In genomic region chr16:46673320-46674013, GRCh38 we compare ENCODE assay signal across 7 cellular contexts. TPM values are rescaled to one million over a fixed set of nuclear protein-coding genes. Genes with fewer than 3 reads are reported as not detected.
DNase-seq lines count a peak whose midpoint lies in the region; ATAC-seq and TF ChIP-seq lines count a peak whose summit lies in the region.

No MANE protein-coding gene starts in this region.

- H2AFZ ChIP-seq in mammary epithelial cell (ENCODE audit: low read depth, low read length) = no peak overlapping the region

- no peak overlapping the region for H3K9ac ChIP-seq in mammary epithelial cell (ENCODE audit: insufficient read depth, low read length)

- H3K27me3 ChIP-seq in mammary epithelial cell (ENCODE audit: insufficient read depth, low read length) (no peaks in the 10 kb centered on the region), kidney epithelial cell (ENCODE audit: control insufficient read depth, insufficient read depth, low read length) (no peaks in the 10 kb centered on the region)

- no peaks in the 10 kb centered on the region for H3K9me3 Mint-ChIP-seq in T-cell

- in situ Hi-C loops in mammary epithelial cell (cut with MboI; ENCODE audit: low sequenced_read_pairs in 2 of 2) = loop anchor here (10.0 kb wide), 1 partner anchor 121 kb away; no protein-coding TSS in a partner anchor

- no TSS peak for BruUV-seq in mammary epithelial cell (replicated peaks; lab: Mats Ljungman, UMichigan)

- no peaks in the 10 kb centered on the region for H3K27me3 Mint-ChIP-seq in T-cell

- H3K4me2 ChIP-seq in mammary epithelial cell (ENCODE audit: insufficient read depth, low read depth, low read length) = no peak overlapping the region

- H3K4me3 ChIP-seq in HFF-Myc (replicated peaks; ENCODE audit: low read depth, low read length) (no peak overlapping the region), mammary epithelial cell (replicated peaks in 1 of 3; ENCODE audit: insufficient read depth in 1 of 3, low read depth in 2 of 3, low read length in 3 of 3) (no peak overlapping the region), kidney epithelial cell (ENCODE audit: low read depth, low read length) (no peak overlapping the region)

- dilution Hi-C loops in mammary epithelial cell (cut with HindIII; ENCODE audit: low sequenced_read_pairs) = no loop called here

- peak; percentile 73 to 91 (median 81) for ATAC-seq in T-cell (replicated peaks in 1 of 4)

- peaks cover 47% of the 10 kb centered on the region for H3K36me3 ChIP-seq in mammary epithelial cell (ENCODE audit: insufficient read depth, low read length)
- peaks cover 1% of the 10 kb centered on the region for H3K36me3 ChIP-seq in kidney epithelial cell (ENCODE audit: control insufficient read depth, insufficient read depth, low read length)

- H3K36me3 Mint-ChIP-seq in T-cell = peaks cover 48% of the 10 kb centered on the region

- H4K20me1 ChIP-seq in mammary epithelial cell (ENCODE audit: insufficient read depth, low read length) = no peaks in the 10 kb centered on the region

- no peaks in the 10 kb centered on the region for H3K9me3 ChIP-seq in mammary epithelial cell (replicated peaks; ENCODE audit: insufficient read depth, low read length)

- TF ChIP-seq CTCF in GM12873 (IDR thresholded peaks at IDR 0.05; ENCODE audit: insufficient read depth, low read depth, low read length, missing control alignments) (peak; percentile 98), HFF-Myc (IDR thresholded peaks at IDR 0.05; ENCODE audit: low read depth, low read length, missing control alignments) (peak; percentile 98), mammary epithelial cell (conservative IDR thresholded peaks at IDR 0.05 in 1 of 2, IDR thresholded peaks at IDR 0.05 in 1 of 2; ENCODE audit: extremely low read depth in 1 of 2, insufficient read depth in 1 of 2, low read depth in 1 of 2, low read length in 2 of 2) (peak; percentile 99), kidney epithelial cell (IDR thresholded peaks at IDR 0.05; ENCODE audit: insufficient read depth, low read length, poor library complexity, severe bottlenecking) (peak; percentile 99)

- H3K4me1 Mint-ChIP-seq in T-cell = peaks cover 0 to 3% (median 0%) of the 10 kb centered on the region in 3 donors

- peaks cover 30% of the 10 kb centered on the region for H3K79me2 ChIP-seq in mammary epithelial cell (ENCODE audit: insufficient read depth, low read length)

- POLR2A ChIA-PET in T-cell (lab: Charles Lee) = interaction anchor here in 1 of 2 donors (0.5 kb wide), 1 partner anchor 11 kb away, joined by 3 read pairs; no protein-coding TSS in a partner anchor

- H3K4me3 Mint-ChIP-seq in T-cell = no peak overlapping the region

- no peak overlapping the region for H3K27ac Mint-ChIP-seq in T-cell

- 49% methylated on average over 6 of the region's 6 CpGs for whole genome bisulfite sequencing in mammary epithelial cell (ENCODE audit: low coverage, missing lambda C conversion rate)

- DNase-seq in HFF-Myc (ENCODE audit: extremely low read depth, low read depth) = no peak
- peak; percentile 22 for DNase-seq in NCI-H128 (lab: John Stamatoyannopoulos, UW; ENCODE audit: unreplicated experiment)
- DNase-seq in T-cell = peak in 29 of 34 experiments; percentile 6 to 56 (median 33)
- DNase-seq in mammary epithelial cell = peak; percentile 52
- DNase-seq in kidney epithelial cell (ENCODE audit: low read depth) = no peak
- DNase-seq in stimulated activated CD4-positive, alpha-beta T cell treated with anti-CD3 and anti-CD28 coated beads, TNF-alpha, amount 100 ng/mL, for 48 hours (ENCODE audit: low read depth in 3 of 3) = peak in 2 of 3 donors; percentile 19 to 20

- no peak overlapping the region for H3K27ac ChIP-seq in mammary epithelial cell (ENCODE audit: insufficient read depth, low read depth, low read length)

- H3K4me1 ChIP-seq in mammary epithelial cell (ENCODE audit: insufficient read depth, low read length) = peaks cover 17% of the 10 kb centered on the region

- CTCF ChIA-PET in T-cell (lab: Charles Lee) (interaction anchor here (0.6 to 5.3 kb wide), 25 partner anchors 9 to 1491 kb away, joined by 3 to 76 read pairs (median 4); partner anchors contain the start of genes ORC6 (in 2 of the 2) and SHCBP1 (in 1 of the 2)), mammary epithelial cell (lab: Charles Lee; ENCODE audit: low non-redundant PET) (interaction anchor here (0.5 to 1.6 kb wide), 4 partner anchors 16 to 129 kb away, joined by 3 to 14 read pairs (median 8); partner anchors contain the start of gene ORC6)

- intact Hi-C loops in mammary epithelial cell (cut with micrococcal nuclease) = loop anchor here (1.0 to 5.0 kb wide), 4 partner anchors 17 to 235 kb away; no protein-coding TSS in a partner anchor

RNA-seq across cellular contexts. Expression of gene VPS35, which starts 15.5 kb away (rescaled TPM):
- 100 to 1,000 TPM in 2 of 5 donors, 10 to 100 TPM in 3; 49.8 to 105 (median 87.3) TPM for total RNA-seq in T-cell
- 100 to 1,000 TPM; 126 to 179 TPM for total RNA-seq in mammary epithelial cell
- polyA plus RNA-seq in mammary epithelial cell = 44.4 TPM
- 40.2 TPM for polyA minus RNA-seq in mammary epithelial cell
- total RNA-seq in kidney epithelial cell = 128 and 147 TPM in 2 replicates

RNA-seq across cellular contexts. Expression of gene ORC6, which starts 16.0 kb away (rescaled TPM):
- 1 to 10 TPM; 2.6 to 6.2 (median 3.0) TPM for total RNA-seq in T-cell
- 10 to 100 TPM in 1 of 2 donors, 1 to 10 TPM in 1; 2.8 to 28.2 TPM for total RNA-seq in mammary epithelial cell
- polyA plus RNA-seq in mammary epithelial cell = 31.3 TPM
- 11.7 TPM for polyA minus RNA-seq in mammary epithelial cell
- total RNA-seq in kidney epithelial cell = 7.5 and 9.7 TPM in 2 replicates

RNA-seq across cellular contexts. Expression of gene SHCBP1, which starts 52.3 kb away (rescaled TPM):
- total RNA-seq in T-cell (1 to 10 TPM in 3 of 5 donors, under 1 TPM in 2; 0.69 to 4.1 (median 1.1) TPM), mammary epithelial cell (10 to 100 TPM in 1 of 2 donors, 1 to 10 TPM in 1; 2.3 to 21.8 TPM), kidney epithelial cell (2.2 and 3.7 TPM in 2 replicates)
- polyA plus RNA-seq in mammary epithelial cell = 19.6 TPM
- polyA minus RNA-seq in mammary epithelial cell = 53.2 TPM

Comparison
In these comparisons a context has a peak if more than half of its experiments do, and no peak if none do; other contexts are left out.
1. DNase-seq: peak in NCI-H128 (single experiment), T-cell (29 of 34), mammary epithelial cell (single experiment) and stimulated activated CD4-positive, alpha-beta T cell treated with anti-CD3 and anti-CD28 coated beads, TNF-alpha, amount 100 ng/mL, for 48 hours (2 of 3); none in HFF-Myc (single experiment) and kidney epithelial cell (single experiment).
2. Peak in every context shown above with its lines, with median percentiles within 50 percentile points of each other: CTCF ChIP-seq.